Comparison of ENCODE assay signal across 8 cellular contexts in the genomic region with DNA sequence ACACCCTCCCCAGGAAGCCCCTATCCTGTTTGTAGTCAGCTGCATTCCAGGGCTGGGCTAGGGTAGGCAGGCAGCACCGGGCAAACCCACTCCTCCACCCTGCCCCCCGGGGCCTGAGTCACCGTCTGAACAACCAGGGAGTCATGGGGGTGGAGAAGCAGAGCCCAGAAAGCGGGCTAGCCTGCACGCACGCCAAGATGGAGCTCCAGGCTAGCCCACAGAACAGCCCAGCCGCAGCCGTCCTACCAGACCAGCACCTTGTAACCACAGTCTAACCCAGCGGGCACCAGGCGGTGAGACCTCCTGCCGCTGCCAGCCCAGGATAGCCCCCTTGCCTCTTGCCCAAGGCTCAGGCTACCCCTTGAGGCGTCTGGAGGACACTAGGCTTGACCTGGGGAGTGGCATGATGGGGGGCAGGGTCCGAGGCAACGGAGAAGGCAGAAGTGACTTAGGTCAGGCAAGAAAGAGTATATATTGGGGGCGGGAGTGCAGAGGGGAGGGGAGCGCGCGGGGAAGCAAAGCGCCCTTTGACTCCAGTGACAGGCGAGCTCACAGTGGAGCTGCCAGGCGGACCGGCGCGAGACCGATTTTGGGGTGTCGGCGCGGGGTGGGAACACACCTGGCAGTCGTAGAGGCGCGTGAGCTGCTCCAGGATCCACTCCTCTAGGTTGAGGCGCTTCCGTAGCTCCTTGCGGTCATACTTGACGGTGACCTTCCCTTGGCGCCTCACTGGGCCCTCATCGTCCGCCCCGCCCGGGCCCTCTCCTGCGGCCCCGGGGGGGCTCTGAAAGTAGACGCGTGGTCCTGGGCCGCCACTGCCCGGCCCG. TPM values are rescaled to one million over a fixed set of nuclear protein-coding genes. Genes with fewer than 3 reads are reported as not detected.
DNase-seq lines count a peak whose midpoint lies in the region; ATAC-seq and TF ChIP-seq lines count a peak whose summit lies in the region.

No MANE protein-coding gene starts in this region.

- no peaks in the 10 kb centered on the region for H3K27me3 ChIP-seq in BJ (ENCODE audit: control insufficient read depth, insufficient read depth, low read length)

- peaks cover 11% of the 10 kb centered on the region for H3K36me3 ChIP-seq in BJ (ENCODE audit: control insufficient read depth, insufficient read depth, low read length)

- no peak for ATAC-seq in HG02678 (IDR thresholded peaks at IDR 0.05; ENCODE audit: unreplicated experiment)

- POLR2A ChIA-PET in BJ (lab: Charles Lee), result interaction anchor here (0.6 to 0.7 kb wide), 2 partner anchors 61 to 1406 kb away, joined by 3 to 5 read pairs; no protein-coding TSS in a partner anchor

- TF ChIP-seq CTCF in BJ (IDR thresholded peaks at IDR 0.05; ENCODE audit: insufficient read depth, low read depth, low read length) (no peak), GM13977 (IDR thresholded peaks at IDR 0.05; ENCODE audit: extremely low read depth, insufficient read depth, missing control alignments) (no peak)

- peak overlapping the region; percentile 94 for H3K4me3 ChIP-seq in BJ (ENCODE audit: low read depth, low read length)
- peak overlapping the region; percentile 97 for H3K4me3 ChIP-seq in iPS-11a (ENCODE audit: low read depth, low read length)
- H3K4me3 ChIP-seq in skin epidermis, result peak overlapping the region; percentile 55 to 80 (median 69)

- DNase-seq in BJ (ENCODE audit: low read depth) (no peak), HT1080 (ENCODE audit: low read depth) (peak; percentile 98), T follicular helper cell (ENCODE audit: low read depth) (peak; percentile 49), amniotic stem cell (lab: John Stamatoyannopoulos, UW) (peak; percentile 86), GM13977 (ENCODE audit: low spot score) (no peak)

- in situ Hi-C loops in GM13977 (cut with MboI; ENCODE audit: low pct_unique_long_range_greater_than_20kb, low sequenced_read_pairs, unreplicated experiment), result no loop called here

- CTCF ChIA-PET in BJ (lab: Yijun Ruan, JAX), result interaction anchor here (0.7 to 8.2 kb wide), 12 partner anchors 12 to 598 kb away, joined by 3 to 92 read pairs (median 4); partner anchors contain the start of genes CATSPERZ, CDC42BPG, ESRRA and FERMT3

- H3K27ac ChIP-seq in skin epidermis, result peak overlapping the region; percentile 84 to 98 (median 92)

RNA-seq across cellular contexts. Expression of gene PPP1R14B, which starts 0.7 kb away (rescaled TPM):
- polyA plus RNA-seq in BJ (2011; rRNA removed), result 174 and 283 TPM in 2 replicates
- polyA minus RNA-seq in BJ (2011; rRNA and poly(A)+ RNA removed), result 55.6 and 75.0 TPM in 2 replicates
- total RNA-seq in HT1080 (2014; rRNA removed; shearing (Covaris generic)), result 614 and 695 TPM in 2 replicates
- polyA plus RNA-seq in HT1080 (2015; cell fraction: cytosol; rRNA removed), result 327 and 467 TPM in 2 replicates
- 144 and 150 TPM in 2 replicates for polyA plus RNA-seq in HT1080 (2015; cell fraction: nucleus; rRNA removed)

RNA-seq across cellular contexts. Expression of gene FKBP2, which starts 5.1 kb away (rescaled TPM):
- polyA plus RNA-seq in BJ (2011; rRNA removed), result 65.6 and 76.2 TPM in 2 replicates
- 30.6 and 45.1 TPM in 2 replicates for polyA minus RNA-seq in BJ (2011; rRNA and poly(A)+ RNA removed)
- 103 and 111 TPM in 2 replicates for total RNA-seq in HT1080 (2014; rRNA removed; shearing (Covaris generic))
- 57.9 and 76.7 TPM in 2 replicates for polyA plus RNA-seq in HT1080 (2015; cell fraction: cytosol; rRNA removed)
- 41.1 and 57.5 TPM in 2 replicates for polyA plus RNA-seq in HT1080 (2015; cell fraction: nucleus; rRNA removed)

RNA-seq across cellular contexts. Expression of gene PLCB3, which starts 5.3 kb away (rescaled TPM):
- polyA plus RNA-seq in BJ (2011; rRNA removed), result 17.9 and 30.2 TPM in 2 replicates
- 45.3 and 50.4 TPM in 2 replicates for polyA minus RNA-seq in BJ (2011; rRNA and poly(A)+ RNA removed)
- total RNA-seq in HT1080 (2014; rRNA removed; shearing (Covaris generic)), result 50.6 and 57.4 TPM in 2 replicates
- polyA plus RNA-seq in HT1080 (2015; cell fraction: cytosol; rRNA removed), result 29.5 and 30.3 TPM in 2 replicates
- polyA plus RNA-seq in HT1080 (2015; cell fraction: nucleus; rRNA removed), result 52.7 and 59.9 TPM in 2 replicates

RNA-seq across cellular contexts. Expression of gene VEGFB, which starts 11.6 kb away (rescaled TPM):
- polyA plus RNA-seq in BJ (2011; rRNA removed), result 10.2 and 13.2 TPM in 2 replicates
- polyA minus RNA-seq in BJ (2011; rRNA and poly(A)+ RNA removed), result 4.9 and 10.0 TPM in 2 replicates
- total RNA-seq in HT1080 (2014; rRNA removed; shearing (Covaris generic)), result 26.7 and 71.0 TPM in 2 replicates
- 45.5 and 54.4 TPM in 2 replicates for polyA plus RNA-seq in HT1080 (2015; cell fraction: cytosol; rRNA removed)
- polyA plus RNA-seq in HT1080 (2015; cell fraction: nucleus; rRNA removed), result 19.3 and 20.1 TPM in 2 replicates

RNA-seq across cellular contexts. Expression of gene DNAJC4, which starts 15.7 kb away (rescaled TPM):
- 23.5 and 42.1 TPM in 2 replicates for polyA plus RNA-seq in BJ (2011; rRNA removed)
- polyA minus RNA-seq in BJ (2011; rRNA and poly(A)+ RNA removed), result 11.4 and 23.1 TPM in 2 replicates
- 2.9 and 11.1 TPM in 2 replicates for total RNA-seq in HT1080 (2014; rRNA removed; shearing (Covaris generic))
- 25.7 and 29.8 TPM in 2 replicates for polyA plus RNA-seq in HT1080 (2015; cell fraction: cytosol; rRNA removed)
- polyA plus RNA-seq in HT1080 (2015; cell fraction: nucleus; rRNA removed), result 25.5 and 30.7 TPM in 2 replicates

Comparison
In these comparisons a context has a peak if more than half of its experiments do, and no peak if none do; other contexts are left out.
1. DNase-seq: peak in HT1080 (single experiment), T follicular helper cell (single experiment) and amniotic stem cell (single experiment); none in BJ (single experiment) and GM13977 (single experiment).
2. Peak in every context shown above with its lines, with median percentiles within 50 percentile points of each other: H3K4me3 ChIP-seq.